In the genomic region with DNA sequence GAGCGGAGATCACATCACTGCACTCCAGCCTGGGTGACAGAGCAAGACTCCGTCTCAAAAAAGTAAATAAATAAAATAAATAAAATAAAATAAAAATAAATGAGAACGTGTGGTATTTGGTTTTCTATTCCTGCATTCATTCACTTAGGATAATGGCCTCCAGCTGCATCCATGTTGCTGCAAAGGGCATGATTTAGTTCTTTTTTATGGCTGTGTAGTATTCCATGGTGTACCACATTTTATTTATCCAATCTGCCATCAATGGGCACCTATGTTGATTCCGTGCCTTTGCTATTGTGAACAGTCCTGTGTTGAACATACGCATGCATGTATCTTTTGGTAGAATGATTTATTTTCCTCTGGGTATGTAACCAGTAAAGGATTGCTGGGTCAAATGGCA, we compare ENCODE assay signal across 40 cellular contexts. TPM values are rescaled to one million over a fixed set of nuclear protein-coding genes. Genes with fewer than 3 reads are reported as not detected.
"Had no signal": no experiment of that assay in that cellular context is flagged by ENCODE, and none has a peak within 500 bp of the region (broad histone marks: within the 10 kb centered on the region; RNA-seq: fewer than 3 reads in every experiment).

No MANE protein-coding gene starts in this region.

- H3K27ac Mint-ChIP-seq: activated naive CD4-positive, alpha-beta T cell treated with anti-CD3 and anti-CD28 coated beads for 36 hours; activated naive CD4-positive, alpha-beta T cell treated with anti-CD3 and anti-CD28 coated beads, Interleukin-2, amount 10 ng/mL, durations not matched to agents 7 days and 5 days; activated naive CD4-positive, alpha-beta T cell treated with anti-CD3 and anti-CD28 coated beads, Interleukin-2, amount 50 U/mL, for 24 hours; activated naive CD4-positive, alpha-beta T cell treated with anti-CD3 and anti-CD28 coated beads, Interleukin-2, amount 50 U/mL, for 72 hours; activated naive CD8-positive, alpha-beta T cell; activated naive CD8-positive, alpha-beta T cell treated with anti-CD3 and anti-CD28 coated beads for 36 hours; activated naive CD8-positive, alpha-beta T cell treated with anti-CD3 and anti-CD28 coated beads, Interleukin-2, amount 10 ng/mL, durations not matched to agents 7 days and 5 days; activated naive CD8-positive, alpha-beta T cell treated with anti-CD3 and anti-CD28 coated beads, Interleukin-2, amount 50 U/mL, for 24 hours; activated T-cell treated with anti-CD3 and anti-CD28 coated beads, Interleukin-2, amount 50 U/mL, for 24 hours; activated T-cell treated with anti-CD3 and anti-CD28 coated beads, Interleukin-2, amount 50 U/mL, for 72 hours; activated T-helper 1 cell treated with anti-CD3 and anti-CD28 coated beads, Interleukin-12 subunit alpha, Interleukin-12 subunit beta, Interleukin-2, Interleukin-4 antibody, amounts not matched to agents 30 ng/mL and 10 ng/mL and 1 ng/mL, durations not matched to agents 14 hours and 24 hours and 36 hours; activated T-helper 17 cell treated with anti-CD3 and anti-CD28 coated beads, Interleukin-2, amount 50 U/mL, for 72 hours; activated T-helper 2 cell treated with anti-CD3 and anti-CD28 coated beads, Interferon-gamma antibody, Interleukin-2, Interleukin-4, amounts not matched to agents 10 μg/mL and 5 μg/mL and 100 μg/mL, durations not matched to agents 14 hours and 24 hours and 36 hours; brain had no signal

- DNase-seq: activated effector memory CD4-positive, alpha-beta T cell treated with anti-CD3 and anti-CD28 coated beads, Interleukin-2, amount 50 U/mL, for 16 hours; activated effector memory CD4-positive, alpha-beta T cell treated with Interleukin-2 at 50 U/mL for 16 hours; activated gamma-delta T cell; activated gamma-delta T cell treated with Interleukin-2 at 50 U/mL for 16 hours; activated naive CD4-positive, alpha-beta T cell; activated naive CD4-positive, alpha-beta T cell treated with anti-CD3 and anti-CD28 coated beads for 36 hours; activated naive CD4-positive, alpha-beta T cell treated with anti-CD3 and anti-CD28 coated beads, Interleukin-2, amount 10 ng/mL, durations not matched to agents 7 days and 5 days; activated naive CD4-positive, alpha-beta T cell treated with anti-CD3 and anti-CD28 coated beads, Interleukin-2, amount 50 U/mL, for 16 hours; activated naive CD4-positive, alpha-beta T cell treated with Interleukin-2 at 50 U/mL for 16 hours; activated naive CD8-positive, alpha-beta T cell treated with anti-CD3 and anti-CD28 coated beads for 36 hours; activated naive CD8-positive, alpha-beta T cell treated with anti-CD3 and anti-CD28 coated beads, Interleukin-2, amount 10 ng/mL, durations not matched to agents 7 days and 5 days; activated naive CD8-positive, alpha-beta T cell treated with anti-CD3 and anti-CD28 coated beads, Interleukin-2, amount 50 U/mL, for 24 hours; activated T-cell treated with anti-CD3 and anti-CD28 coated beads, Interleukin-2, amount 50 U/mL, for 24 hours; activated T-cell treated with anti-CD3 and anti-CD28 coated beads, Interleukin-2, amount 50 U/mL, for 4 hours; activated T-cell treated with anti-CD3 and anti-CD28 coated beads, Interleukin-2, amount 50 U/mL, for 48 hours; activated T-cell treated with anti-CD3 and anti-CD28 coated beads, Interleukin-2, amount 50 U/mL, for 72 hours; amniotic stem cell; amygdala; anterior cingulate cortex; aorta; body of pancreas; brain microvascular endothelial cell; caudate nucleus; central memory CD4-positive, alpha-beta T cell; cerebellar nuclear complex had no signal

- H3K27ac ChIP-seq: adrenal gland, ascending aorta, body of pancreas, brain microvascular endothelial cell, breast epithelium, cardiac muscle cell had no signal

- H3K4me3 ChIP-seq: adrenal gland, ascending aorta, body of pancreas, breast epithelium, cardiac muscle cell had no signal

- H3K27me3 Mint-ChIP-seq: activated naive CD4-positive, alpha-beta T cell treated with anti-CD3 and anti-CD28 coated beads, Interleukin-2, amount 50 U/mL, for 24 hours; activated T-helper 17 cell treated with anti-CD3 and anti-CD28 coated beads, Interleukin-2, amount 50 U/mL, for 72 hours had no signal

- ATAC-seq: activated naive CD4-positive, alpha-beta T cell treated with anti-CD3 and anti-CD28 coated beads, Interleukin-2, amount 50 U/mL, for 72 hours; activated naive CD8-positive, alpha-beta T cell treated with anti-CD3 and anti-CD28 coated beads, Interleukin-2, amount 50 U/mL, for 24 hours; activated T-cell treated with anti-CD3 and anti-CD28 coated beads, Interleukin-2, amount 50 U/mL, for 4 hours; activated T-cell treated with anti-CD3 and anti-CD28 coated beads, Interleukin-2, amount 50 U/mL, for 72 hours; activated T-helper 17 cell treated with anti-CD3 and anti-CD28 coated beads, Interleukin-2, amount 50 U/mL, for 72 hours; body of pancreas had no signal

- H3K4me1 ChIP-seq: adrenal gland, ascending aorta, body of pancreas, breast epithelium had no signal

- FAIRE-seq: astrocyte, bronchial epithelial cell had no signal

- H3K4me3 Mint-ChIP-seq: activated naive CD4-positive, alpha-beta T cell treated with anti-CD3 and anti-CD28 coated beads for 36 hours; activated naive CD4-positive, alpha-beta T cell treated with anti-CD3 and anti-CD28 coated beads, Interleukin-2, amount 10 ng/mL, durations not matched to agents 7 days and 5 days; activated naive CD4-positive, alpha-beta T cell treated with anti-CD3 and anti-CD28 coated beads, Interleukin-2, amount 50 U/mL, for 24 hours; activated naive CD8-positive, alpha-beta T cell; activated naive CD8-positive, alpha-beta T cell treated with anti-CD3 and anti-CD28 coated beads for 36 hours; activated naive CD8-positive, alpha-beta T cell treated with anti-CD3 and anti-CD28 coated beads, Interleukin-2, amount 10 ng/mL, durations not matched to agents 7 days and 5 days; activated naive CD8-positive, alpha-beta T cell treated with anti-CD3 and anti-CD28 coated beads, Interleukin-2, amount 50 U/mL, for 24 hours; activated T-cell treated with anti-CD3 and anti-CD28 coated beads, Interleukin-2, amount 50 U/mL, for 24 hours; activated T-cell treated with anti-CD3 and anti-CD28 coated beads, Interleukin-2, amount 50 U/mL, for 4 hours; activated T-cell treated with anti-CD3 and anti-CD28 coated beads, Interleukin-2, amount 50 U/mL, for 72 hours; activated T-helper 1 cell treated with anti-CD3 and anti-CD28 coated beads, Interleukin-12 subunit alpha, Interleukin-12 subunit beta, Interleukin-2, Interleukin-4 antibody, amounts not matched to agents 30 ng/mL and 10 ng/mL and 1 ng/mL, durations not matched to agents 14 hours and 24 hours and 36 hours; activated T-helper 17 cell treated with anti-CD3 and anti-CD28 coated beads, Interleukin-2, amount 50 U/mL, for 72 hours; brain; central memory CD8-positive, alpha-beta T cell had no signal

- H3K27me3 ChIP-seq: adrenal gland, ascending aorta, body of pancreas, brain microvascular endothelial cell, breast epithelium, cardiac muscle cell had no signal

- H3K36me3 Mint-ChIP-seq: activated naive CD4-positive, alpha-beta T cell treated with anti-CD3 and anti-CD28 coated beads, Interleukin-2, amount 10 ng/mL, durations not matched to agents 7 days and 5 days; activated naive CD8-positive, alpha-beta T cell treated with anti-CD3 and anti-CD28 coated beads, Interleukin-2, amount 10 ng/mL, durations not matched to agents 7 days and 5 days had no signal

- H3K36me3 ChIP-seq: adrenal gland, ascending aorta, brain microvascular endothelial cell, breast epithelium, cardiac muscle cell had no signal

- H3K4me1 Mint-ChIP-seq: activated naive CD4-positive, alpha-beta T cell treated with anti-CD3 and anti-CD28 coated beads, Interleukin-2, amount 10 ng/mL, durations not matched to agents 7 days and 5 days; activated naive CD4-positive, alpha-beta T cell treated with anti-CD3 and anti-CD28 coated beads, Interleukin-2, amount 50 U/mL, for 24 hours; activated naive CD8-positive, alpha-beta T cell treated with anti-CD3 and anti-CD28 coated beads for 36 hours; activated naive CD8-positive, alpha-beta T cell treated with anti-CD3 and anti-CD28 coated beads, Interleukin-2, amount 10 ng/mL, durations not matched to agents 7 days and 5 days; activated naive CD8-positive, alpha-beta T cell treated with anti-CD3 and anti-CD28 coated beads, Interleukin-2, amount 50 U/mL, for 24 hours; activated T-helper 17 cell treated with anti-CD3 and anti-CD28 coated beads, Interleukin-2, amount 50 U/mL, for 72 hours; central memory CD8-positive, alpha-beta T cell had no signal

RNA-seq across cellular contexts. Expression of a gene that starts 8.8 kb away (rescaled TPM):
- total RNA-seq: activated naive CD4-positive, alpha-beta T cell treated with anti-CD3 and anti-CD28 coated beads for 36 hours; activated naive CD4-positive, alpha-beta T cell treated with anti-CD3 and anti-CD28 coated beads, Interleukin-2, amount 50 U/mL, for 72 hours; activated naive CD8-positive, alpha-beta T cell treated with anti-CD3 and anti-CD28 coated beads for 36 hours; activated naive CD8-positive, alpha-beta T cell treated with anti-CD3 and anti-CD28 coated beads, Interleukin-2, amount 10 ng/mL, durations not matched to agents 7 days and 5 days; activated T-cell treated with anti-CD3 and anti-CD28 coated beads, Interleukin-2, amount 50 U/mL, for 4 hours; activated T-cell treated with anti-CD3 and anti-CD28 coated beads, Interleukin-2, amount 50 U/mL, for 72 hours; activated T-helper 1 cell treated with anti-CD3 and anti-CD28 coated beads, Interleukin-12 subunit alpha, Interleukin-12 subunit beta, Interleukin-2, Interleukin-4 antibody, amounts not matched to agents 30 ng/mL and 10 ng/mL and 1 ng/mL, durations not matched to agents 14 hours and 24 hours and 36 hours; activated T-helper 17 cell treated with anti-CD3 and anti-CD28 coated beads, Interleukin-2, amount 50 U/mL, for 72 hours; activated T-helper 2 cell treated with anti-CD3 and anti-CD28 coated beads, Interferon-gamma antibody, Interleukin-2, Interleukin-4, amounts not matched to agents 10 μg/mL and 5 μg/mL and 100 μg/mL, durations not matched to agents 14 hours and 24 hours and 36 hours; ascending aorta; body of pancreas; bronchial epithelial cell; chondrocyte had no signal
- polyA plus RNA-seq: aorta had no signal
